Comparison of ENCODE assay signal across 11 cellular contexts in the genomic region with DNA sequence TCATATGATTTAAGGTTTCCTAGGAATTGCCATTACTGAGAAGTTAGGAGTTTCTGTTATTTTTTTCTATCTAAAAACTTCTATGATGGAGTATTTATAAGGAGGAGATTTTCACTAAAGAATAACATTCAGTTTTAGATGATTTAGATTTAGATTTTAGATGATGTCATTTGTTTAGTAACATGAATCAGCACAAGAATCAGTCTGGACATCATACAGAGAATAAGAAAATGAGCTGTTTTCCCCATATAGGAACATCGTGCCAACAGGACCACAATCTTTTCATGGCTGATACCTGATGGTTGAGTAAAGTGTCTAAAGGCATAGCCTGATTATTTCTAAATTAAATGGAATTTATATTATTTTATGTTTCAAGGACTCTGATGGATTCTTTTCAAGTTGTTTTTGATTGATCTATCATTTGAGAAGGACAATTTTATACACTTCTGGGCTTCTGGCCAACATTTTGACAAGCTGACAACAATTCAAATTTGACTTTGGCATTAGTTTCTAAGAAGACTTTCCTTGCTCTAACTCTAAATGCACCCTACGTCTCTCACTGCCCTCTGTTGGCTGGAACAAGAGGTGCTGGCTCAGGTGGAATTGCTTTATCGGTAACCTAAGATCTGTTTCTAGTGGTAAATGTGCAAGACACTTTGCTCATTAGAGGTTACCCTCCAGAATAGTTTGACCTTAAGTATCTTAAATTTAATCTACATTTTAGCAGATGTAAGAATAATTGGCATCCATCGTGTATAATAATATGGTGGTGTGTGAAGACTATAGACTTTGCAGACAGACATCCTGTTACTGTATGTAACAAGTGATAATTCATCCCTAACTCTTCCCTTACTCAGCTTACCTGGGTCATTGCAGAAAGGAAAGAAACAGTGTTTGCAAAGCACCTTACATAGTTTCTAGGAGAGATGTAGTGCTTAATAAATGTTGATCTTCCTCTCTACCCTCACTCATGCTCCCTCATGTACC. TPM values are rescaled to one million over a fixed set of nuclear protein-coding genes. Genes with fewer than 3 reads are reported as not detected.
DNase-seq lines count a peak whose midpoint lies in the region; ATAC-seq and TF ChIP-seq lines count a peak whose summit lies in the region.
"Had no signal": no experiment of that assay in that cellular context is flagged by ENCODE, and none has a peak within 500 bp of the region (broad histone marks: within the 10 kb centered on the region; RNA-seq: fewer than 3 reads in every experiment).

No MANE protein-coding gene starts in this region.

- no peak overlapping the region for H3K4me3 ChIP-seq in HL-60 (replicated peaks; ENCODE audit: insufficient read depth, low read length)
- H3K4me3 ChIP-seq: SJCRH30 had no signal

- intact Hi-C loops in Calu3 (cut with micrococcal nuclease; ENCODE audit: unreplicated experiment) = loop anchor here (1.0 to 5.0 kb wide), 2 partner anchors 39 to 332 kb away; no protein-coding TSS in a partner anchor
- intact Hi-C loops in left colon (cut with DNase I, micrococcal nuclease) = no loop called here

- no peaks in the 10 kb centered on the region for H3K27me3 ChIP-seq in HL-60 (ENCODE audit: insufficient read depth, poor library complexity, severe bottlenecking)
- H3K27me3 ChIP-seq: SJCRH30 had no signal

- peaks cover 22% of the 10 kb centered on the region for H3K27me3 Mint-ChIP-seq in Calu3 (ENCODE audit: unreplicated experiment)
- H3K27me3 Mint-ChIP-seq in natural killer cell treated with Interleukin-12 subunit alpha and Interleukin-12 subunit beta and Interleukin-15 and Interleukin-18, amount 100 ng/mL, for 72 hours = peaks cover 4 to 7% of the 10 kb centered on the region in 2 donors

- H3K4me1 Mint-ChIP-seq in Calu3 (ENCODE audit: low read depth, unreplicated experiment) = no peaks in the 10 kb centered on the region
- no peaks in the 10 kb centered on the region for H3K4me1 Mint-ChIP-seq in natural killer cell treated with Interleukin-12 subunit alpha and Interleukin-12 subunit beta and Interleukin-15 and Interleukin-18, amount 100 ng/mL, for 72 hours (ENCODE audit: low read depth in 2 of 2)

- H3K36me3 Mint-ChIP-seq in Calu3 (ENCODE audit: insufficient read depth, unreplicated experiment) = no peaks in the 10 kb centered on the region
- peaks cover 35% of the 10 kb centered on the region for H3K36me3 Mint-ChIP-seq in natural killer cell treated with Interleukin-12 subunit alpha and Interleukin-12 subunit beta and Interleukin-15 and Interleukin-18, amount 100 ng/mL, for 72 hours

- peak; percentile 20 for TF ChIP-seq CTCF in Calu3 (IDR thresholded peaks at IDR 0.05; ENCODE audit: unreplicated experiment)
- TF ChIP-seq CTCF in HL-60 (IDR thresholded peaks at IDR 0.05; ENCODE audit: insufficient read depth, low read length) = peak; percentile 20
- TF ChIP-seq CTCF in VCaP (conservative IDR thresholded peaks at IDR 0.05) = peak; percentile 83
- TF ChIP-seq CTCF in omental fat pad (IDR thresholded peaks at IDR 0.05) = no peak

- CTCF ChIA-PET in Calu3 (lab: Charles Lee) = no interaction called here

- BruUV-seq in Calu3 (replicated peaks; lab: Mats Ljungman, UMichigan) = no TSS peak

- H3K27ac ChIP-seq in HL-60 (replicated peaks) = no peak overlapping the region
- H3K27ac ChIP-seq in VCaP = no peak overlapping the region
- H3K27ac ChIP-seq: parathyroid adenoma, SJCRH30 had no signal

- H3K9me3 Mint-ChIP-seq in Calu3 (ENCODE audit: low read depth, unreplicated experiment) = peaks cover 25% of the 10 kb centered on the region
- peaks cover 24% of the 10 kb centered on the region for H3K9me3 Mint-ChIP-seq in natural killer cell treated with Interleukin-12 subunit alpha and Interleukin-12 subunit beta and Interleukin-15 and Interleukin-18, amount 100 ng/mL, for 72 hours

- no peak overlapping the region for H3K27ac Mint-ChIP-seq in Calu3 (ENCODE audit: unreplicated experiment)
- no peak overlapping the region for H3K27ac Mint-ChIP-seq in natural killer cell treated with Interleukin-12 subunit alpha and Interleukin-12 subunit beta and Interleukin-15 and Interleukin-18, amount 100 ng/mL, for 72 hours

- DNase-seq in Calu3 = peak; percentile 41
- DNase-seq in HL-60 (ENCODE audit: low read depth in 1 of 2, low spot score in 1 of 2) = peak; percentile 4 to 7
- DNase-seq in left colon = peak in 1 of 2 donors; percentile 31
- no peak for DNase-seq in ureter (ENCODE audit: low spot score)
- DNase-seq in natural killer cell treated with Interleukin-12 subunit alpha and Interleukin-12 subunit beta and Interleukin-15 and Interleukin-18, amount 100 ng/mL, for 72 hours (ENCODE audit: low spot score) = no peak
- DNase-seq in stimulated activated CD4-positive, alpha-beta T cell treated with anti-CD3 and anti-CD28 coated beads, Interleukin-4, amount 100 ng/mL, for 24 hours = no peak
- DNase-seq in omental fat pad (ENCODE audit: low spot score) = no peak
- DNase-seq: activated CD8-positive, alpha-beta memory T cell treated with anti-CD3 and anti-CD28 coated beads, Interleukin-2, amount 50 U/mL, for 48 hours had no signal

- H3K4me3 Mint-ChIP-seq in Calu3 (ENCODE audit: low read depth, unreplicated experiment) = no peak overlapping the region
- no peak overlapping the region for H3K4me3 Mint-ChIP-seq in natural killer cell treated with Interleukin-12 subunit alpha and Interleukin-12 subunit beta and Interleukin-15 and Interleukin-18, amount 100 ng/mL, for 72 hours

- ATAC-seq in left colon (peak; percentile 70), omental fat pad (ENCODE audit: low FRiP score) (no peak)
- ATAC-seq in natural killer cell treated with Interleukin-12 subunit alpha and Interleukin-12 subunit beta and Interleukin-15 and Interleukin-18, amount 100 ng/mL, for 72 hours = no peak

RNA-seq across cellular contexts. Expression of gene CPSF6, which starts 42.8 kb away (rescaled TPM):
- total RNA-seq in Calu3 (2022) (114 and 136 TPM in 2 replicates), left colon (10 to 100 TPM; 44.9 to 51.5 TPM), ureter (94.0 TPM), omental fat pad (10 to 100 TPM; 23.7 to 37.3 (median 28.0) TPM)
- total RNA-seq in natural killer cell treated with Interleukin-12 subunit alpha and Interleukin-12 subunit beta and Interleukin-15 and Interleukin-18, amount 100 ng/mL, for 72 hours = 100 to 1,000 TPM in 1 of 2 donors, 10 to 100 TPM in 1; 84.3 to 101 TPM

Comparison
In these comparisons a context has a peak if more than half of its experiments do, and no peak if none do; other contexts are left out.
1. DNase-seq: peak in Calu3 (single experiment) and HL-60 (2 of 2); none in ureter (single experiment), natural killer cell treated with Interleukin-12 subunit alpha and Interleukin-12 subunit beta and Interleukin-15 and Interleukin-18, amount 100 ng/mL, for 72 hours (single experiment), stimulated activated CD4-positive, alpha-beta T cell treated with anti-CD3 and anti-CD28 coated beads, Interleukin-4, amount 100 ng/mL, for 24 hours (single experiment) and omental fat pad (single experiment).
2. CTCF ChIP-seq: peak in Calu3 (single experiment), HL-60 (single experiment) and VCaP (single experiment); none in omental fat pad (0 of 3).